In the genomic region with DNA sequence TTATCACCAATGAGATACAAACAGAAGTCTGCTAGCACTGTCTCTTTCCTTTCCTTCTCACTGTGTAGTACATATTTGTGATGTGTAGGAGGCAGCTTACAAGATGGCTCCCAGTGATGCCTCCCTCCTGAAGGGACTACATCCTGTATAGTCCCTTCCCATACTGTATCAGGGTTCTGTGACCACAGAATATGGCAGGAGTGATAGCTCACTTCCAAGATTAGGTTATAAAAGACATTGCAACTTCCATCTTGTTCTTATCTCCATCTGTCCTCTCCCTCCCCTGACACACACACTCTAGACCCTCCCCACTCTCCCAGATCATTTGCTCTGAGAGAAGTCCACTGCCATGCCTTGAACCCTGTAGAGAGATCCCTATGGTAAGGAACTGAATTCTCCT, we compare ENCODE assay signal across 1 cellular context.
A peak's percentile ranks its signal among the peaks of the same experiment; 100 is the strongest.
TF ChIP-seq lines count a peak whose summit lies in the region.

No MANE protein-coding gene starts in this region.

TF ChIP-seq in K562, 482 proteins besides CTCF, POLR2A, EP300 and RAD21 (continues in another document):
- TF ChIP-seq ZBTB17 (CRISPR knock-in tag; IDR thresholded peaks at IDR 0.05) (peak; percentile 69; the same call in 1 of the 2 replicates), TOE1 (IDR thresholded peaks at IDR 0.05; ENCODE audit: borderline replicate concordance) (no peak), TOE1 (CRISPR knock-in tag; IDR thresholded peaks at IDR 0.05; ENCODE audit: borderline replicate concordance, low read depth) (no peak), ZNF311 (CRISPR knock-in tag; IDR thresholded peaks at IDR 0.05) (no peak), RBM17 (IDR thresholded peaks at IDR 0.05; ENCODE audit: borderline replicate concordance, low read depth, low read length) (no peak), ZNF780A (CRISPR knock-in tag; IDR thresholded peaks at IDR 0.05) (no peak), PHF20 (IDR thresholded peaks at IDR 0.05; ENCODE audit: partially characterized antibody) (no peak), POU5F1 (IDR thresholded peaks at IDR 0.05; ENCODE audit: borderline replicate concordance, low read depth, low read length, partially characterized antibody) (no peak), POLR2AphosphoS5 (IDR thresholded peaks at IDR 0.05; ENCODE audit: control insufficient read depth, insufficient read depth, low read depth, low read length) (no peak), HOXB6 (CRISPR knock-in tag; IDR thresholded peaks at IDR 0.05; ENCODE audit: borderline replicate concordance) (no peak), CBFA2T3 (IDR thresholded peaks at IDR 0.05) (peak; percentile 18; the same call in 1 of the 2 replicates), JUN (IDR thresholded peaks at IDR 0.05; ENCODE audit: borderline replicate concordance, low read depth, low read length) (no peak), JUN (CRISPR knock-in tag; IDR thresholded peaks at IDR 0.05; ENCODE audit: borderline replicate concordance) (no peak), TRIM24 (IDR thresholded peaks at IDR 0.05) (0 out of 4 replicates have a peak, but pooled peaks of 1 of the 2 experiments have one; percentile 13), ZNF589 (CRISPR knock-in tag; IDR thresholded peaks at IDR 0.05; ENCODE audit: low read depth) (0 out of 2 replicates have a peak, but pooled peaks have one; percentile 37), ZC3H4 (CRISPR knock-in tag; IDR thresholded peaks at IDR 0.05; ENCODE audit: borderline replicate concordance) (no peak), EHMT2 (IDR thresholded peaks at IDR 0.05) (no peak), STAT5A (IDR thresholded peaks at IDR 0.05; ENCODE audit: borderline replicate concordance, low read length) (no peak), LARP7 (IDR thresholded peaks at IDR 0.05) (no peak), ZNF764 (CRISPR knock-in tag; IDR thresholded peaks at IDR 0.05; ENCODE audit: low read depth) (no peak), CXXC5 (CRISPR knock-in tag; IDR thresholded peaks at IDR 0.05) (no peak), BCOR (IDR thresholded peaks at IDR 0.05) (no peak), ZNF830 (CRISPR knock-in tag; IDR thresholded peaks at IDR 0.05) (no peak), HDAC1 (IDR thresholded peaks at IDR 0.05) (no peak), HIVEP1 (CRISPR knock-in tag; IDR thresholded peaks at IDR 0.05) (no peak), KDM2B (CRISPR knock-in tag; IDR thresholded peaks at IDR 0.05) (no peak), NR4A1 (CRISPR knock-in tag; IDR thresholded peaks at IDR 0.05) (no peak), NR4A1 (tag; IDR thresholded peaks at IDR 0.05) (no peak), BRD9 (IDR thresholded peaks at IDR 0.05; ENCODE audit: low read depth, partially characterized antibody) (no peak), ZNF354B (CRISPR knock-in tag; IDR thresholded peaks at IDR 0.05) (no peak), MCM2 (IDR thresholded peaks at IDR 0.05; ENCODE audit: low read depth) (no peak), SMAD2 (IDR thresholded peaks at IDR 0.05; ENCODE audit: low read depth, low read length) (no peak)
- TF ChIP-seq, protein P1, sequence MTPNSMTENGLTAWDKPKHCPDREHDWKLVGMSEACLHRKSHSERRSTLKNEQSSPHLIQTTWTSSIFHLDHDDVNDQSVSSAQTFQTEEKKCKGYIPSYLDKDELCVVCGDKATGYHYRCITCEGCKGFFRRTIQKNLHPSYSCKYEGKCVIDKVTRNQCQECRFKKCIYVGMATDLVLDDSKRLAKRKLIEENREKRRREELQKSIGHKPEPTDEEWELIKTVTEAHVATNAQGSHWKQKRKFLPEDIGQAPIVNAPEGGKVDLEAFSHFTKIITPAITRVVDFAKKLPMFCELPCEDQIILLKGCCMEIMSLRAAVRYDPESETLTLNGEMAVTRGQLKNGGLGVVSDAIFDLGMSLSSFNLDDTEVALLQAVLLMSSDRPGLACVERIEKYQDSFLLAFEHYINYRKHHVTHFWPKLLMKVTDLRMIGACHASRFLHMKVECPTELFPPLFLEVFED (CRISPR knock-in tag; conservative IDR thresholded peaks at IDR 0.05) = no peak
- TF ChIP-seq, protein P2, sequence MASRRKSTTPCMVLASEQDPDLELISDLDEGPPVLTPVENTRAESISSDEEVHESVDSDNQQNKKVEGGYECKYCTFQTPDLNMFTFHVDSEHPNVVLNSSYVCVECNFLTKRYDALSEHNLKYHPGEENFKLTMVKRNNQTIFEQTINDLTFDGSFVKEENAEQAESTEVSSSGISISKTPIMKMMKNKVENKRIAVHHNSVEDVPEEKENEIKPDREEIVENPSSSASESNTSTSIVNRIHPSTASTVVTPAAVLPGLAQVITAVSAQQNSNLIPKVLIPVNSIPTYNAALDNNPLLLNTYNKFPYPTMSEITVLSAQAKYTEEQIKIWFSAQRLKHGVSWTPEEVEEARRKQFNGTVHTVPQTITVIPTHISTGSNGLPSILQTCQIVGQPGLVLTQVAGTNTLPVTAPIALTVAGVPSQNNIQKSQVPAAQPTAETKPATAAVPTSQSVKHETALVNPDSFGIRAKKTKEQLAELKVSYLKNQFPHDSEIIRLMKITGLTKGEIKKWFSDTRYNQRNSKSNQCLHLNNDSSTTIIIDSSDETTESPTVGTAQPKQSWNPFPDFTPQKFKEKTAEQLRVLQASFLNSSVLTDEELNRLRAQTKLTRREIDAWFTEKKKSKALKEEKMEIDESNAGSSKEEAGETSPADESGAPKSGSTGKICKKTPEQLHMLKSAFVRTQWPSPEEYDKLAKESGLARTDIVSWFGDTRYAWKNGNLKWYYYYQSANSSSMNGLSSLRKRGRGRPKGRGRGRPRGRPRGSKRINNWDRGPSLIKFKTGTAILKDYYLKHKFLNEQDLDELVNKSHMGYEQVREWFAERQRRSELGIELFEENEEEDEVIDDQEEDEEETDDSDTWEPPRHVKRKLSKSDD (conservative IDR thresholded peaks at IDR 0.05; ENCODE audit: low read length) = no peak
- TF ChIP-seq, protein P3, sequence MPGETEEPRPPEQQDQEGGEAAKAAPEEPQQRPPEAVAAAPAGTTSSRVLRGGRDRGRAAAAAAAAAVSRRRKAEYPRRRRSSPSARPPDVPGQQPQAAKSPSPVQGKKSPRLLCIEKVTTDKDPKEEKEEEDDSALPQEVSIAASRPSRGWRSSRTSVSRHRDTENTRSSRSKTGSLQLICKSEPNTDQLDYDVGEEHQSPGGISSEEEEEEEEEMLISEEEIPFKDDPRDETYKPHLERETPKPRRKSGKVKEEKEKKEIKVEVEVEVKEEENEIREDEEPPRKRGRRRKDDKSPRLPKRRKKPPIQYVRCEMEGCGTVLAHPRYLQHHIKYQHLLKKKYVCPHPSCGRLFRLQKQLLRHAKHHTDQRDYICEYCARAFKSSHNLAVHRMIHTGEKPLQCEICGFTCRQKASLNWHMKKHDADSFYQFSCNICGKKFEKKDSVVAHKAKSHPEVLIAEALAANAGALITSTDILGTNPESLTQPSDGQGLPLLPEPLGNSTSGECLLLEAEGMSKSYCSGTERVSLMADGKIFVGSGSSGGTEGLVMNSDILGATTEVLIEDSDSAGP (CRISPR knock-in tag; IDR thresholded peaks at IDR 0.05) = no peak
- TF ChIP-seq, protein P4, sequence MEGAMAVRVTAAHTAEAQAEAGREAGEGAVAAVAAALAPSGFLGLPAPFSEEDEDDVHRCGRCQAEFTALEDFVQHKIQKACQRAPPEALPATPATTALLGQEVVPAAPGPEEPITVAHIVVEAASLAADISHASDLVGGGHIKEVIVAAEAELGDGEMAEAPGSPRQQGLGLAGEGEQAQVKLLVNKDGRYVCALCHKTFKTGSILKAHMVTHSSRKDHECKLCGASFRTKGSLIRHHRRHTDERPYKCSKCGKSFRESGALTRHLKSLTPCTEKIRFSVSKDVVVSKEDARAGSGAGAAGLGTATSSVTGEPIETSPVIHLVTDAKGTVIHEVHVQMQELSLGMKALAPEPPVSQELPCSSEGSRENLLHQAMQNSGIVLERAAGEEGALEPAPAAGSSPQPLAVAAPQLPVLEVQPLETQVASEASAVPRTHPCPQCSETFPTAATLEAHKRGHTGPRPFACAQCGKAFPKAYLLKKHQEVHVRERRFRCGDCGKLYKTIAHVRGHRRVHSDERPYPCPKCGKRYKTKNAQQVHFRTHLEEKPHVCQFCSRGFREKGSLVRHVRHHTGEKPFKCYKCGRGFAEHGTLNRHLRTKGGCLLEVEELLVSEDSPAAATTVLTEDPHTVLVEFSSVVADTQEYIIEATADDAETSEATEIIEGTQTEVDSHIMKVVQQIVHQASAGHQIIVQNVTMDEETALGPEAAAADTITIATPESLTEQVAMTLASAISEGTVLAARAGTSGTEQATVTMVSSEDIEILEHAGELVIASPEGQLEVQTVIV (CRISPR knock-in tag; IDR thresholded peaks at IDR 0.05; ENCODE audit: borderline replicate concordance) = no peak
- TF ChIP-seq, protein P5, sequence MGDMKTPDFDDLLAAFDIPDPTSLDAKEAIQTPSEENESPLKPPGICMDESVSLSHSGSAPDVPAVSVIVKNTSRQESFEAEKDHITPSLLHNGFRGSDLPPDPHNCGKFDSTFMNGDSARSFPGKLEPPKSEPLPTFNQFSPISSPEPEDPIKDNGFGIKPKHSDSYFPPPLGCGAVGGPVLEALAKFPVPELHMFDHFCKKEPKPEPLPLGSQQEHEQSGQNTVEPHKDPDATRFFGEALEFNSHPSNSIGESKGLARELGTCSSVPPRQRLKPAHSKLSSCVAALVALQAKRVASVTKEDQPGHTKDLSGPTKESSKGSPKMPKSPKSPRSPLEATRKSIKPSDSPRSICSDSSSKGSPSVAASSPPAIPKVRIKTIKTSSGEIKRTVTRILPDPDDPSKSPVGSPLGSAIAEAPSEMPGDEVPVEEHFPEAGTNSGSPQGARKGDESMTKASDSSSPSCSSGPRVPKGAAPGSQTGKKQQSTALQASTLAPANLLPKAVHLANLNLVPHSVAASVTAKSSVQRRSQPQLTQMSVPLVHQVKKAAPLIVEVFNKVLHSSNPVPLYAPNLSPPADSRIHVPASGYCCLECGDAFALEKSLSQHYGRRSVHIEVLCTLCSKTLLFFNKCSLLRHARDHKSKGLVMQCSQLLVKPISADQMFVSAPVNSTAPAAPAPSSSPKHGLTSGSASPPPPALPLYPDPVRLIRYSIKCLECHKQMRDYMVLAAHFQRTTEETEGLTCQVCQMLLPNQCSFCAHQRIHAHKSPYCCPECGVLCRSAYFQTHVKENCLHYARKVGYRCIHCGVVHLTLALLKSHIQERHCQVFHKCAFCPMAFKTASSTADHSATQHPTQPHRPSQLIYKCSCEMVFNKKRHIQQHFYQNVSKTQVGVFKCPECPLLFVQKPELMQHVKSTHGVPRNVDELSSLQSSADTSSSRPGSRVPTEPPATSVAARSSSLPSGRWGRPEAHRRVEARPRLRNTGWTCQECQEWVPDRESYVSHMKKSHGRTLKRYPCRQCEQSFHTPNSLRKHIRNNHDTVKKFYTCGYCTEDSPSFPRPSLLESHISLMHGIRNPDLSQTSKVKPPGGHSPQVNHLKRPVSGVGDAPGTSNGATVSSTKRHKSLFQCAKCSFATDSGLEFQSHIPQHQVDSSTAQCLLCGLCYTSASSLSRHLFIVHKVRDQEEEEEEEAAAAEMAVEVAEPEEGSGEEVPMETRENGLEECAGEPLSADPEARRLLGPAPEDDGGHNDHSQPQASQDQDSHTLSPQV (IDR thresholded peaks at IDR 0.05) = 0 out of 2 replicates have a peak, but pooled peaks have one; percentile 20
- TF ChIP-seq, protein P6, sequence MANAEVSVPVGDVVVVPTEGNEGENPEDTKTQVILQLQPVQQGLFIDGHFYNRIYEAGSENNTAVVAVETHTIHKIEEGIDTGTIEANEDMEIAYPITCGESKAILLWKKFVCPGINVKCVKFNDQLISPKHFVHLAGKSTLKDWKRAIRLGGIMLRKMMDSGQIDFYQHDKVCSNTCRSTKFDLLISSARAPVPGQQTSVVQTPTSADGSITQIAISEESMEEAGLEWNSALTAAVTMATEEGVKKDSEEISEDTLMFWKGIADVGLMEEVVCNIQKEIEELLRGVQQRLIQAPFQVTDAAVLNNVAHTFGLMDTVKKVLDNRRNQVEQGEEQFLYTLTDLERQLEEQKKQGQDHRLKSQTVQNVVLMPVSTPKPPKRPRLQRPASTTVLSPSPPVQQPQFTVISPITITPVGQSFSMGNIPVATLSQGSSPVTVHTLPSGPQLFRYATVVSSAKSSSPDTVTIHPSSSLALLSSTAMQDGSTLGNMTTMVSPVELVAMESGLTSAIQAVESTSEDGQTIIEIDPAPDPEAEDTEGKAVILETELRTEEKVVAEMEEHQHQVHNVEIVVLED (CRISPR knock-in tag; IDR thresholded peaks at IDR 0.05) = no peak
- TF ChIP-seq, protein P7, sequence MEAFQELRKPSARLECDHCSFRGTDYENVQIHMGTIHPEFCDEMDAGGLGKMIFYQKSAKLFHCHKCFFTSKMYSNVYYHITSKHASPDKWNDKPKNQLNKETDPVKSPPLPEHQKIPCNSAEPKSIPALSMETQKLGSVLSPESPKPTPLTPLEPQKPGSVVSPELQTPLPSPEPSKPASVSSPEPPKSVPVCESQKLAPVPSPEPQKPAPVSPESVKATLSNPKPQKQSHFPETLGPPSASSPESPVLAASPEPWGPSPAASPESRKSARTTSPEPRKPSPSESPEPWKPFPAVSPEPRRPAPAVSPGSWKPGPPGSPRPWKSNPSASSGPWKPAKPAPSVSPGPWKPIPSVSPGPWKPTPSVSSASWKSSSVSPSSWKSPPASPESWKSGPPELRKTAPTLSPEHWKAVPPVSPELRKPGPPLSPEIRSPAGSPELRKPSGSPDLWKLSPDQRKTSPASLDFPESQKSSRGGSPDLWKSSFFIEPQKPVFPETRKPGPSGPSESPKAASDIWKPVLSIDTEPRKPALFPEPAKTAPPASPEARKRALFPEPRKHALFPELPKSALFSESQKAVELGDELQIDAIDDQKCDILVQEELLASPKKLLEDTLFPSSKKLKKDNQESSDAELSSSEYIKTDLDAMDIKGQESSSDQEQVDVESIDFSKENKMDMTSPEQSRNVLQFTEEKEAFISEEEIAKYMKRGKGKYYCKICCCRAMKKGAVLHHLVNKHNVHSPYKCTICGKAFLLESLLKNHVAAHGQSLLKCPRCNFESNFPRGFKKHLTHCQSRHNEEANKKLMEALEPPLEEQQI (IDR thresholded peaks at IDR 0.05) = no peak
